ENCODE assay signal across 8 cellular contexts in the genomic region with DNA sequence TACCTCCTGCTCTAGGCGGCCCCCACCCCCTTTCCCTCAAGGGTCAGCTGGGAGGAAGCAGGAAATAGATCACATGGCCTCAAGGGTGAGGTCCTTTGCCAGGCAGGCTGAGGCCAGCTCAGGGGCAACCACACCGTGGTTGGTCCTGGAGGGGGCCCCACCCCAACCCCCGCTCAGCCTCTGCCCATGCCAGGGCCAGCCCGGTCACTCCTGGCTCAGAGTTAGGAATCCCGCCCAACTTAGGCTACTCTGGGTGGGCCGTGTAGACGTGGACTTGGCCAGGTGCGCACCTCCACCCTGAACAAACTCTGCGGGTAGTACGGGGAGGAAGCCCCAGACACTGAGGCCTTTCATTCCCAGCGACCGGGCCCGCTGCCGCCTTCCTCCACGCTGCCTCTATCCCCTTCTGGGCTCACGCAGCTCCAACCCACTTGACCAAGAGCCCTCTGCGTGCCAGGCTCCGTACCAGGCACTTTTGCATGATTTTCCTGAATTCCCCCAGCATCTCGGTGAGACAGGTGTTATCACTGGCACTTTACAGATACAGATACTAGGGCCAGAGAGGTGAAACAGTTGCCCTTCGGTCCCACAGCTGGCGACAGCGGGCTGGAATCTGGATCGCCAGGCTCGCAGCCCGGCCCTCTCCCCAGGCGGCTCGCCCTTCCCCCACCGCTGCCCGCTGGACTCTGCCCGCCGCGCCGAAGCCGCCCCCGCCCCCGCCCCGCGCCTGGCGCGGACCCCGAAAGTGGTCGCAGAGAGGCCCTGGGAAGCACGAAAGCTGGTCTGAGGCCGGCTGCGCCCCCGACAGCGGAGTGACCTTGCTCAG. TPM values are rescaled to one million over a fixed set of nuclear protein-coding genes. Genes with fewer than 3 reads are reported as not detected.
DNase-seq lines count a peak whose midpoint lies in the region; ATAC-seq and TF ChIP-seq lines count a peak whose summit lies in the region.

No MANE protein-coding gene starts in this region.

- in situ Hi-C loops in Caki2 (cut with HindIII; ENCODE audit: low pct_unique_long_range_greater_than_20kb, low sequenced_read_pairs) = no loop called here

- peak overlapping the region; percentile 93 for H3K4me3 Mint-ChIP-seq in activated T-helper 17 cell treated with anti-CD3 and anti-CD28 coated beads, Interleukin-2, amount 50 U/mL, for 72 hours

- ATAC-seq in GM21381 (IDR thresholded peaks at IDR 0.05; ENCODE audit: unreplicated experiment) = peak; percentile 9
- peak; percentile 67 for ATAC-seq in activated T-helper 17 cell treated with anti-CD3 and anti-CD28 coated beads, Interleukin-2, amount 50 U/mL, for 72 hours (replicated peaks)
- ATAC-seq in GM19328 (IDR thresholded peaks at IDR 0.05; ENCODE audit: unreplicated experiment) = no peak

- no peaks in the 10 kb centered on the region for H3K27me3 ChIP-seq in ovary

- no peaks in the 10 kb centered on the region for H3K4me1 Mint-ChIP-seq in activated T-helper 17 cell treated with anti-CD3 and anti-CD28 coated beads, Interleukin-2, amount 50 U/mL, for 72 hours

- H3K9me3 ChIP-seq in ovary = no peaks in the 10 kb centered on the region

- H3K27ac Mint-ChIP-seq in activated T-helper 17 cell treated with anti-CD3 and anti-CD28 coated beads, Interleukin-2, amount 50 U/mL, for 72 hours = peak overlapping the region; percentile 93

- DNase-seq in Caki2 (ENCODE audit: low read depth) (peak; percentile 93), LoVo (ENCODE audit: low spot score) (peak; percentile 89), germinal center (ENCODE audit: low spot score) (peak; percentile 48), ovary (peak in 4 of 5 donors; percentile 49 to 67 (median 57)), SKM-1 treated with dmso at 0.1 percent for 144 hours (lab: John Stamatoyannopoulos, UW; ENCODE audit: unreplicated experiment) (no peak)

- WGBS in ovary, 3 donors = 7 to 9% (median 8%) methylated on average over 38 to 47 of the region's 47 CpGs

- intact Hi-C loops in ovary (cut with DNase I) = no loop called here

- no peaks in the 10 kb centered on the region for H3K9me3 Mint-ChIP-seq in activated T-helper 17 cell treated with anti-CD3 and anti-CD28 coated beads, Interleukin-2, amount 50 U/mL, for 72 hours

- H3K4me1 ChIP-seq in ovary (ENCODE audit: insufficient read depth) = peaks cover 19% of the 10 kb centered on the region

- no peaks in the 10 kb centered on the region for H3K27me3 Mint-ChIP-seq in activated T-helper 17 cell treated with anti-CD3 and anti-CD28 coated beads, Interleukin-2, amount 50 U/mL, for 72 hours

- peak overlapping the region; percentile 22 to 80 for H3K27ac ChIP-seq in ovary

- H3K36me3 Mint-ChIP-seq in activated T-helper 17 cell treated with anti-CD3 and anti-CD28 coated beads, Interleukin-2, amount 50 U/mL, for 72 hours (ENCODE audit: low read depth) = peaks cover 63% of the 10 kb centered on the region

- TF ChIP-seq CTCF in ovary (IDR thresholded peaks at IDR 0.05) = no peak

- no peaks in the 10 kb centered on the region for H3K36me3 ChIP-seq in ovary

- H3K4me3 ChIP-seq in ovary = peak overlapping the region; percentile 78

- no peak for TF ChIP-seq POLR2A in ovary (IDR thresholded peaks at IDR 0.05)

- TF ChIP-seq EP300 in ovary (IDR thresholded peaks at IDR 0.05) = no peak

RNA-seq across cellular contexts. Expression of a gene that starts 0.8 kb away (rescaled TPM):
- 160 and 196 TPM in 2 replicates for total RNA-seq in Caki2 (2014; rRNA removed; shearing (Covaris generic); ENCODE audit: low replicate concordance)
- total RNA-seq in activated T-helper 17 cell treated with anti-CD3 and anti-CD28 coated beads, Interleukin-2, amount 50 U/mL, for 72 hours = 10 to 100 TPM; 56.6 to 57.1 TPM
- total RNA-seq in ovary = 10 to 100 TPM; 10.1 to 17.7 (median 13.4) TPM
- polyA plus RNA-seq in ovary = 10 to 100 TPM in 1 of 2 donors, 1 to 10 TPM in 1; 3.2 to 11.5 TPM

RNA-seq across cellular contexts. Expression of a gene that starts 8.8 kb away (rescaled TPM):
- total RNA-seq in Caki2 (2014; rRNA removed; shearing (Covaris generic); ENCODE audit: low replicate concordance) = 95.6 and 105 TPM in 2 replicates
- 10 to 100 TPM; 70.0 to 94.8 TPM for total RNA-seq in activated T-helper 17 cell treated with anti-CD3 and anti-CD28 coated beads, Interleukin-2, amount 50 U/mL, for 72 hours
- 10 to 100 TPM; 16.5 to 33.2 (median 27.3) TPM for total RNA-seq in ovary
- 10 to 100 TPM in 1 of 2 donors, 1 to 10 TPM in 1; 8.5 to 23.4 TPM for polyA plus RNA-seq in ovary

RNA-seq across cellular contexts. Expression of a gene that starts 21.6 kb away (rescaled TPM):
- 55.0 and 55.4 TPM in 2 replicates for total RNA-seq in Caki2 (2014; rRNA removed; shearing (Covaris generic); ENCODE audit: low replicate concordance)
- total RNA-seq in activated T-helper 17 cell treated with anti-CD3 and anti-CD28 coated beads, Interleukin-2, amount 50 U/mL, for 72 hours = 10 to 100 TPM; 60.7 to 93.9 TPM
- 10 to 100 TPM; 39.9 to 46.5 (median 42.7) TPM for total RNA-seq in ovary
- 10 to 100 TPM; 43.4 to 55.0 TPM for polyA plus RNA-seq in ovary

RNA-seq across cellular contexts. Expression of a gene that starts 25.4 kb away (rescaled TPM):
- 72.5 and 74.7 TPM in 2 replicates for total RNA-seq in Caki2 (2014; rRNA removed; shearing (Covaris generic); ENCODE audit: low replicate concordance)
- 10 to 100 TPM; 26.3 to 82.1 TPM for total RNA-seq in activated T-helper 17 cell treated with anti-CD3 and anti-CD28 coated beads, Interleukin-2, amount 50 U/mL, for 72 hours
- total RNA-seq in ovary = 10 to 100 TPM; 14.3 to 31.7 (median 25.2) TPM
- 10 to 100 TPM; 28.7 to 41.4 TPM for polyA plus RNA-seq in ovary

RNA-seq across cellular contexts. Expression of a gene that starts 56.5 kb away (rescaled TPM):
- total RNA-seq in Caki2 (2014; rRNA removed; shearing (Covaris generic); ENCODE audit: low replicate concordance) = 18.6 and 21.6 TPM in 2 replicates
- total RNA-seq in activated T-helper 17 cell treated with anti-CD3 and anti-CD28 coated beads, Interleukin-2, amount 50 U/mL, for 72 hours = 10 to 100 TPM; 30.1 to 48.5 TPM
- total RNA-seq in ovary = 10 to 100 TPM; 17.8 to 38.0 (median 27.3) TPM
- 10 to 100 TPM; 13.0 to 29.8 TPM for polyA plus RNA-seq in ovary
